In the genomic region with DNA sequence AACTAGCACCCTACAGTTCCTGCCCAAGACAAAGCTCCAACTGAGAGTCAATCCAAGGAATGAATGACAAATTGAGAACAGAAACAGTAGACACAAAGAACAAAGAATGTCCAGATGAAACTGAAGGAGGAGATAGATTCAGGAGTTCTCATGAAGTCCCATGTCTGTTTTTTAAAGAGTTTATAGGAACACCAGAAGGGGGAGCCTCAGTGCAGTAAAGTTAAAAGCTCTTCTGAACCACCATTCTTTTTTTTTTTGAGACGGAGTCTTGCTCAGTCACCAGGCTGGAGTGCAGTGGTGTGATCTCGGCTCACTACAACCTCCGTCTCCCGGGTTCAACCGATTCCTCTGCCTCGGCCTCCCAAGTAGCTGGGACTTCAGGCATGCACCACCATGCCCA, we compare ENCODE assay signal across 8 cellular contexts.
DNase-seq lines count a peak whose midpoint lies in the region; ATAC-seq and TF ChIP-seq lines count a peak whose summit lies in the region.

No MANE protein-coding gene starts in this region.

- H3K4me3 Mint-ChIP-seq in activated CD4-positive, alpha-beta memory T cell treated with anti-CD3 and anti-CD28 coated beads for 36 hours, result no peak overlapping the region

- CTCF ChIA-PET in activated CD4-positive, alpha-beta memory T cell treated with anti-CD3 and anti-CD28 coated beads for 36 hours (lab: Charles Lee), result interaction anchor here (0.6 to 2.5 kb wide), 7 partner anchors 8 to 102 kb away, joined by 3 to 53 read pairs (median 3); no protein-coding TSS in a partner anchor

- H3K4me3 ChIP-seq in OCI-LY3 (ENCODE audit: low read length) (no peak overlapping the region), fibroblast of the aortic adventitia (ENCODE audit: low read depth, low read length) (no peak overlapping the region)

- H3K27me3 Mint-ChIP-seq in activated CD4-positive, alpha-beta memory T cell treated with anti-CD3 and anti-CD28 coated beads for 36 hours, result peaks cover 5% of the 10 kb centered on the region

- no peak overlapping the region for H3K27ac Mint-ChIP-seq in activated CD4-positive, alpha-beta memory T cell treated with anti-CD3 and anti-CD28 coated beads for 36 hours

- H2AFZ ChIP-seq in OCI-LY3 (ENCODE audit: low read depth, low read length), result peak overlapping the region; percentile 74; the same call in 1 of the 2 replicates

- intact Hi-C loops in activated CD4-positive, alpha-beta memory T cell treated with anti-CD3 and anti-CD28 coated beads for 36 hours (cut with micrococcal nuclease), result loop anchor here (2.0 kb wide), 1 partner anchor 103 kb away; no protein-coding TSS in a partner anchor

- H3K4me1 ChIP-seq in OCI-LY3 (ENCODE audit: low read length), result peaks cover 4% of the 10 kb centered on the region

- H3K9me3 Mint-ChIP-seq in activated CD4-positive, alpha-beta memory T cell treated with anti-CD3 and anti-CD28 coated beads for 36 hours, result no peaks in the 10 kb centered on the region

- DNase-seq in AG08395 (ENCODE audit: low spot score), result peak; percentile 48
- peak; percentile 2 for DNase-seq in GM13977 (ENCODE audit: low spot score)
- peak; percentile 75 for DNase-seq in fibroblast of the aortic adventitia (ENCODE audit: low read depth)
- DNase-seq in activated CD4-positive, alpha-beta memory T cell treated with anti-CD3 and anti-CD28 coated beads for 36 hours, result no peak
- DNase-seq in NCI-H187 treated with DMSO at 0.1 percent for 48 hours (lab: John Stamatoyannopoulos, UW), result no peak

- peaks cover 2% of the 10 kb centered on the region for H3K36me3 ChIP-seq in OCI-LY3 (replicated peaks; ENCODE audit: low read depth, low read length)

- ATAC-seq in HG02981 (IDR thresholded peaks at IDR 0.05; ENCODE audit: unreplicated experiment) (no peak), HG03025 (IDR thresholded peaks at IDR 0.05; ENCODE audit: low FRiP score, unreplicated experiment) (no peak)

- H3K79me2 ChIP-seq in OCI-LY3 (ENCODE audit: low read length), result no peaks in the 10 kb centered on the region

- H3K4me1 Mint-ChIP-seq in activated CD4-positive, alpha-beta memory T cell treated with anti-CD3 and anti-CD28 coated beads for 36 hours (ENCODE audit: low read depth), result no peaks in the 10 kb centered on the region

- H3K9me3 ChIP-seq in OCI-LY3 (ENCODE audit: insufficient read depth, low read length), result no peaks in the 10 kb centered on the region

- POLR2A ChIA-PET in activated CD4-positive, alpha-beta memory T cell treated with anti-CD3 and anti-CD28 coated beads for 36 hours (lab: Charles Lee), result no interaction called here

- no peak overlapping the region for H3K27ac ChIP-seq in OCI-LY3 (ENCODE audit: low read length)

- H4K20me1 ChIP-seq in OCI-LY3 (ENCODE audit: insufficient read depth, low read length), result no peaks in the 10 kb centered on the region

- in situ Hi-C loops in GM13977 (cut with MboI; ENCODE audit: low pct_unique_long_range_greater_than_20kb, low sequenced_read_pairs, unreplicated experiment), result no loop called here

- no peaks in the 10 kb centered on the region for H3K27me3 ChIP-seq in OCI-LY3 (ENCODE audit: low read depth, low read length)

- peak overlapping the region; percentile 22; the same call in 1 of the 2 replicates for H3K4me2 ChIP-seq in OCI-LY3 (ENCODE audit: low read length)

- TF ChIP-seq CTCF in GM13977 (IDR thresholded peaks at IDR 0.05; ENCODE audit: extremely low read depth, insufficient read depth, missing control alignments) (peak; percentile 48), OCI-LY3 (IDR thresholded peaks at IDR 0.05; ENCODE audit: low read depth, low read length) (peak; percentile 44), fibroblast of the aortic adventitia (IDR thresholded peaks at IDR 0.05; ENCODE audit: insufficient read depth, low read length) (peak; percentile 62)

- H3K9ac ChIP-seq in OCI-LY3 (ENCODE audit: low read length), result peak overlapping the region; percentile 37

- no peaks in the 10 kb centered on the region for H3K36me3 Mint-ChIP-seq in activated CD4-positive, alpha-beta memory T cell treated with anti-CD3 and anti-CD28 coated beads for 36 hours

Comparison
In these comparisons a context has a peak if more than half of its experiments do, and no peak if none do; other contexts are left out.
1. DNase-seq: peak in AG08395 (single experiment), GM13977 (single experiment) and fibroblast of the aortic adventitia (single experiment); none in activated CD4-positive, alpha-beta memory T cell treated with anti-CD3 and anti-CD28 coated beads for 36 hours (single experiment) and NCI-H187 treated with DMSO at 0.1 percent for 48 hours (single experiment).
2. Peak in every context shown above with its lines, with median percentiles within 50 percentile points of each other: CTCF ChIP-seq.